ENCODE assay signal across 9 cellular contexts in genomic region chr1:87325982-87326738, GRCh38. TPM values are rescaled to one million over a fixed set of nuclear protein-coding genes. Genes with fewer than 3 reads are reported as not detected.
DNase-seq lines count a peak whose midpoint lies in the region; ATAC-seq and FAIRE-seq lines count a peak whose summit lies in the region.
"Had no signal": no experiment of that assay in that cellular context is flagged by ENCODE, and none has a peak within 500 bp of the region (broad histone marks: within the 10 kb centered on the region; RNA-seq: fewer than 3 reads in every experiment).

No MANE protein-coding gene starts in this region.

- ATAC-seq in activated CD8-positive, alpha-beta T cell treated with anti-CD3 and anti-CD28 coated beads, Interleukin-2, amount 10 ng/mL, durations not matched to agents 7 days and 5 days, result no peak
- no peak for ATAC-seq in GM19455 (IDR thresholded peaks at IDR 0.05; ENCODE audit: unreplicated experiment)

- no peak overlapping the region for H3K27ac ChIP-seq in CD8-positive, alpha-beta memory T cell (ENCODE audit: low read depth, low read length)
- H3K27ac ChIP-seq in small intestine (ENCODE audit: low read depth in 1 of 2, low read length in 1 of 2), result no peak overlapping the region
- H3K27ac ChIP-seq: SK-N-MC had no signal

- WGBS in small intestine, 3 donors, result 35 to 42% (median 36%) methylated on average over 10 of the region's 10 CpGs

- H3K27me3 ChIP-seq in CD8-positive, alpha-beta memory T cell (ENCODE audit: insufficient read depth, low read length, poor library complexity, severe bottlenecking), result no peaks in the 10 kb centered on the region
- H3K27me3 ChIP-seq in small intestine (ENCODE audit: control insufficient read depth in 2 of 2, insufficient read depth in 2 of 2, low read length in 2 of 2), result no peaks in the 10 kb centered on the region

- H3K9me3 Mint-ChIP-seq in CD8-positive, alpha-beta memory T cell, result no peaks in the 10 kb centered on the region
- no peaks in the 10 kb centered on the region for H3K9me3 Mint-ChIP-seq in activated CD8-positive, alpha-beta T cell treated with anti-CD3 and anti-CD28 coated beads, Interleukin-2, amount 10 ng/mL, durations not matched to agents 7 days and 5 days (ENCODE audit: insufficient read depth)

- peak overlapping the region; percentile 1 to 91 (median 82) for H3K27ac Mint-ChIP-seq in CD8-positive, alpha-beta memory T cell
- H3K27ac Mint-ChIP-seq in activated CD8-positive, alpha-beta T cell treated with anti-CD3 and anti-CD28 coated beads, Interleukin-2, amount 10 ng/mL, durations not matched to agents 7 days and 5 days, result peak overlapping the region; percentile 24

- H3K4me1 Mint-ChIP-seq in CD8-positive, alpha-beta memory T cell, result peaks cover 21 to 39% (median 35%) of the 10 kb centered on the region in 3 donors
- peaks cover 13% of the 10 kb centered on the region for H3K4me1 Mint-ChIP-seq in activated CD8-positive, alpha-beta T cell treated with anti-CD3 and anti-CD28 coated beads, Interleukin-2, amount 10 ng/mL, durations not matched to agents 7 days and 5 days (ENCODE audit: low read depth)

- H3K9me3 ChIP-seq in CD8-positive, alpha-beta memory T cell (ENCODE audit: low read length), result no peaks in the 10 kb centered on the region
- H3K9me3 ChIP-seq in small intestine (ENCODE audit: control insufficient read depth, low read depth), result no peaks in the 10 kb centered on the region

- DNase-seq in CD8-positive, alpha-beta memory T cell, result peak in 4 of 5 donors; percentile 38 to 55 (median 54)
- DNase-seq in H4 (ENCODE audit: low spot score) (peak; percentile 23), NCI-H446 (lab: John Stamatoyannopoulos, UW) (peak; percentile 47 to 78), germinal center (ENCODE audit: low spot score) (peak; percentile 51), small intestine (peak; percentile 79), HTR-8/SVneo (ENCODE audit: insufficient read length, low spot score) (no peak)
- DNase-seq in activated CD8-positive, alpha-beta T cell treated with anti-CD3 and anti-CD28 coated beads, Interleukin-2, amount 10 ng/mL, durations not matched to agents 7 days and 5 days, result peak; percentile 70

- H3K36me3 ChIP-seq in CD8-positive, alpha-beta memory T cell (ENCODE audit: insufficient read depth, low read length), result no peaks in the 10 kb centered on the region
- no peaks in the 10 kb centered on the region for H3K36me3 ChIP-seq in small intestine (ENCODE audit: control insufficient read depth in 2 of 2, insufficient read depth in 2 of 2, low read length in 2 of 2)

- FAIRE-seq in small intestine (lab: Jason Lieb, UNC) (peak; percentile 41), HTR-8/SVneo (lab: Jason Lieb, UNC) (no peak)

- CTCF ChIA-PET in CD8-positive, alpha-beta memory T cell (lab: Charles Lee), result interaction anchor here (0.8 to 2.4 kb wide), 8 partner anchors 9 to 628 kb away, joined by 3 to 22 read pairs (median 4); no protein-coding TSS in a partner anchor
- CTCF ChIA-PET in activated CD8-positive, alpha-beta T cell treated with anti-CD3 and anti-CD28 coated beads, Interleukin-2, amount 10 ng/mL, durations not matched to agents 7 days and 5 days (lab: Charles Lee), result interaction anchor here (0.6 to 4.3 kb wide), 23 partner anchors 9 to 628 kb away, joined by 3 to 40 read pairs (median 3); no protein-coding TSS in a partner anchor

- POLR2A ChIA-PET in CD8-positive, alpha-beta memory T cell (lab: Charles Lee), result no interaction called here
- POLR2A ChIA-PET in activated CD8-positive, alpha-beta T cell treated with anti-CD3 and anti-CD28 coated beads, Interleukin-2, amount 10 ng/mL, durations not matched to agents 7 days and 5 days (lab: Charles Lee), result interaction anchor here (1.0 to 1.3 kb wide), 2 partner anchors 8 to 10 kb away, joined by 3 to 4 read pairs; no protein-coding TSS in a partner anchor

- peaks cover 10% of the 10 kb centered on the region for H3K4me1 ChIP-seq in CD8-positive, alpha-beta memory T cell (ENCODE audit: insufficient read depth, low read length)
- H3K4me1 ChIP-seq in small intestine (ENCODE audit: control insufficient read depth in 2 of 2, insufficient read depth in 1 of 2, low read depth in 1 of 2, low read length in 1 of 2), result peaks cover 0 to 3% of the 10 kb centered on the region in 2 donors

- H3K36me3 Mint-ChIP-seq in CD8-positive, alpha-beta memory T cell, result peaks cover 0 to 12% (median 0%) of the 10 kb centered on the region in 3 donors
- no peaks in the 10 kb centered on the region for H3K36me3 Mint-ChIP-seq in activated CD8-positive, alpha-beta T cell treated with anti-CD3 and anti-CD28 coated beads, Interleukin-2, amount 10 ng/mL, durations not matched to agents 7 days and 5 days (ENCODE audit: low read depth)

- H3K4me3 ChIP-seq in CD8-positive, alpha-beta memory T cell (ENCODE audit: low read length), result no peak overlapping the region
- H3K4me3 ChIP-seq in small intestine (ENCODE audit: low read depth in 1 of 2, low read length in 2 of 2), result no peak overlapping the region
- H3K4me3 ChIP-seq: SK-N-MC had no signal

- H3K4me3 Mint-ChIP-seq in CD8-positive, alpha-beta memory T cell, result peak overlapping the region in 3 of 7 donors; percentile 33 to 80 (median 38)
- no peak overlapping the region for H3K4me3 Mint-ChIP-seq in activated CD8-positive, alpha-beta T cell treated with anti-CD3 and anti-CD28 coated beads, Interleukin-2, amount 10 ng/mL, durations not matched to agents 7 days and 5 days

- H3K27me3 Mint-ChIP-seq in CD8-positive, alpha-beta memory T cell, result peaks cover 0 to 6% of the 10 kb centered on the region in 2 donors
- H3K27me3 Mint-ChIP-seq in activated CD8-positive, alpha-beta T cell treated with anti-CD3 and anti-CD28 coated beads, Interleukin-2, amount 10 ng/mL, durations not matched to agents 7 days and 5 days (ENCODE audit: low read depth), result peaks cover 12% of the 10 kb centered on the region

RNA-seq across cellular contexts. Expression of gene LMO4, which starts 2.5 kb away (rescaled TPM):
- total RNA-seq in CD8-positive, alpha-beta memory T cell, result 10 to 100 TPM; 36.4 to 36.5 TPM
- 23.2 TPM for polyA plus RNA-seq in CD8-positive, alpha-beta memory T cell
- 28.2 and 33.9 TPM in 2 replicates for total RNA-seq in H4 (2014; rRNA removed; shearing (Covaris generic))
- total RNA-seq in activated CD8-positive, alpha-beta T cell treated with anti-CD3 and anti-CD28 coated beads, Interleukin-2, amount 10 ng/mL, durations not matched to agents 7 days and 5 days, result 10 to 100 TPM; 38.3 to 39.3 TPM
- polyA plus RNA-seq in small intestine, result 100 to 1,000 TPM in 2 of 3 donors, 10 to 100 TPM in 1; 66.4 to 162 (median 119) TPM
